Comparison of ENCODE assay signal across 13 cellular contexts in the genomic region with DNA sequence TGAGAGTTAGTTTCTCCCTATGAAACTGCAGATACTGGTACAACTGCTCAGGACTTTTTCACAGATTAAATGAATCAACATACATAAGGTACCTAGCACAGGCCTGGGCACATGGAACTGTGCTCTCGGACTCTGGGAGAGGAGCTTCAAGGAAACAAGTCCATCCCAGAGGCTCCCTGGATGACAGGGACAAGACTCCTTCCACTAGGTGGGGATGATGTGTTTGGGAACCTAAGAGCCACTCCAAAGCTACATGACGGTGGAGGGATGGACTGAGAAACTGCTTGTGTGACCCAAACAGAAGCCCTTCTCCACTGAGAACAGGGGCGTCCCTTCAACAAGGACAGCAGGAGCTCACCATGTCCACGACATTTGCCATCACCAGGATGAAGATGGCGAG. TPM values are rescaled to one million over a fixed set of nuclear protein-coding genes. Genes with fewer than 3 reads are reported as not detected.
A peak's percentile ranks its signal among the peaks of the same experiment; 100 is the strongest.
DNase-seq lines count a peak whose midpoint lies in the region; ATAC-seq and TF ChIP-seq lines count a peak whose summit lies in the region.
"Had no signal": no experiment of that assay in that cellular context is flagged by ENCODE, and none has a peak within 500 bp of the region (broad histone marks: within the 10 kb centered on the region; RNA-seq: fewer than 3 reads in every experiment).

No MANE protein-coding gene starts in this region.

- TF ChIP-seq CTCF in GM13977 (IDR thresholded peaks at IDR 0.05; ENCODE audit: extremely low read depth, insufficient read depth, missing control alignments) = no peak
- TF ChIP-seq CTCF in brain microvascular endothelial cell (IDR thresholded peaks at IDR 0.05; ENCODE audit: low read depth, low read length, missing control alignments) = peak; percentile 51
- TF ChIP-seq CTCF in liver (IDR thresholded peaks at IDR 0.05; ENCODE audit: low read depth, low read length, missing input control) = peak; percentile 12
- TF ChIP-seq CTCF in neural progenitor cell (IDR thresholded peaks at IDR 0.05) = no peak

- no peaks in the 10 kb centered on the region for H3K36me3 ChIP-seq in brain microvascular endothelial cell (replicated peaks)
- H3K36me3 ChIP-seq in liver (ENCODE audit: control insufficient read depth in 4 of 4, insufficient read depth in 3 of 4, low read depth in 1 of 4, low read length in 3 of 4) = peaks cover 0 to 2% (median 0%) of the 10 kb centered on the region in 4 donors
- H3K36me3 ChIP-seq in neural progenitor cell = no peaks in the 10 kb centered on the region

- H3K4me3 ChIP-seq in brain microvascular endothelial cell (ENCODE audit: low read depth, low read length) = no peak overlapping the region
- H3K4me3 ChIP-seq in liver (ENCODE audit: low read depth in 1 of 3, low read length in 3 of 3) = no peak overlapping the region
- H3K4me3 ChIP-seq in neural progenitor cell = no peak overlapping the region
- H3K4me3 ChIP-seq: SJSA1 had no signal

- peaks cover 0 to 2% (median 0%) of the 10 kb centered on the region in 4 donors for H3K4me1 ChIP-seq in liver (ENCODE audit: control insufficient read depth in 4 of 4, insufficient read depth in 4 of 4, low read length in 3 of 4)
- H3K4me1 ChIP-seq in neural progenitor cell = peaks cover 23% of the 10 kb centered on the region

- no peaks in the 10 kb centered on the region for H3K79me2 ChIP-seq in neural progenitor cell (ENCODE audit: low read depth)

- WGBS in liver = 88% methylated on average over 5 of the region's 5 CpGs

- DNase-seq in AG08395 (ENCODE audit: low spot score) (peak; percentile 36), GM13977 (ENCODE audit: low spot score) (peak; percentile 44), brain microvascular endothelial cell (no peak), NCI-H1436 treated with DMSO at 0.1 percent for 48 hours (lab: John Stamatoyannopoulos, UW) (no peak), neural progenitor cell (ENCODE audit: low spot score) (no peak)
- no peak for DNase-seq in activated naive CD4-positive, alpha-beta T cell treated with anti-CD3 and anti-CD28 coated beads for 36 hours
- DNase-seq: activated CD4-positive, alpha-beta T cell treated with anti-CD3 and anti-CD28 coated beads, Interleukin-2, amount 50 U/mL, for 1 hour; activated naive CD4-positive, alpha-beta T cell treated with anti-CD3 and anti-CD28 coated beads, Interleukin-2, amount 50 U/mL, for 16 hours; effector CD8-positive, alpha-beta T cell had no signal

- H3K36me3 Mint-ChIP-seq in activated naive CD4-positive, alpha-beta T cell treated with anti-CD3 and anti-CD28 coated beads for 36 hours (ENCODE audit: low read depth) = peaks cover 17% of the 10 kb centered on the region
- H3K36me3 Mint-ChIP-seq in neural progenitor cell = peaks cover 24% of the 10 kb centered on the region

- in situ Hi-C loops in GM13977 (cut with MboI; ENCODE audit: low pct_unique_long_range_greater_than_20kb, low sequenced_read_pairs, unreplicated experiment) = no loop called here
- in situ Hi-C loops in brain microvascular endothelial cell (cut with HindIII; ENCODE audit: low pct_ligation_motif_present, low sequenced_read_pairs) = no loop called here

- intact Hi-C loops in activated naive CD4-positive, alpha-beta T cell treated with anti-CD3 and anti-CD28 coated beads for 36 hours (cut with micrococcal nuclease) = no loop called here

- H3F3A ChIP-seq in neural progenitor cell (ENCODE audit: low read depth) = peaks cover 33% of the 10 kb centered on the region

- no peak overlapping the region for H3K4me3 Mint-ChIP-seq in activated naive CD4-positive, alpha-beta T cell treated with anti-CD3 and anti-CD28 coated beads for 36 hours
- H3K4me3 Mint-ChIP-seq in neural progenitor cell = no peak overlapping the region
- H3K4me3 Mint-ChIP-seq: stimulated activated naive CD8-positive, alpha-beta T cell treated with anti-CD3 and anti-CD28 coated beads, Interleukin-15, Interleukin-2, amounts not matched to agents 100 ng/mL and 50 ng/mL, for 24 hours had no signal

- H3K9me3 ChIP-seq in liver (ENCODE audit: control insufficient read depth in 4 of 4, low read length in 3 of 4) = no peaks in the 10 kb centered on the region
- no peaks in the 10 kb centered on the region for H3K9me3 ChIP-seq in neural progenitor cell (ENCODE audit: low read depth)
- H3K9me3 ChIP-seq: SJSA1 had no signal

- H3K4me1 Mint-ChIP-seq in activated naive CD4-positive, alpha-beta T cell treated with anti-CD3 and anti-CD28 coated beads for 36 hours (ENCODE audit: low read depth) = peaks cover 17% of the 10 kb centered on the region
- peaks cover 36% of the 10 kb centered on the region for H3K4me1 Mint-ChIP-seq in neural progenitor cell

- H2AFZ ChIP-seq in neural progenitor cell (replicated peaks) = no peak overlapping the region

- H3K9ac ChIP-seq in liver (ENCODE audit: low read depth in 1 of 2, low read length in 2 of 2) = no peak overlapping the region
- H3K9ac ChIP-seq in neural progenitor cell = no peak overlapping the region

- H3K9me3 Mint-ChIP-seq in activated naive CD4-positive, alpha-beta T cell treated with anti-CD3 and anti-CD28 coated beads for 36 hours = no peaks in the 10 kb centered on the region
- no peaks in the 10 kb centered on the region for H3K9me3 Mint-ChIP-seq in neural progenitor cell
- H3K9me3 Mint-ChIP-seq: stimulated activated naive CD8-positive, alpha-beta T cell treated with anti-CD3 and anti-CD28 coated beads, Interleukin-15, Interleukin-2, amounts not matched to agents 100 ng/mL and 50 ng/mL, for 24 hours had no signal

- no peak overlapping the region for H3K4me2 ChIP-seq in neural progenitor cell

- H4K20me1 ChIP-seq in neural progenitor cell (ENCODE audit: low read depth) = peaks cover 9% of the 10 kb centered on the region

- H3K27me3 ChIP-seq in brain microvascular endothelial cell (replicated peaks) (no peaks in the 10 kb centered on the region), liver (ENCODE audit: control insufficient read depth in 4 of 4, insufficient read depth in 4 of 4, low read length in 3 of 4) (no peaks in the 10 kb centered on the region), neural progenitor cell (no peaks in the 10 kb centered on the region)
- H3K27me3 ChIP-seq: SJSA1 had no signal

- ATAC-seq in HG03139 (IDR thresholded peaks at IDR 0.05; ENCODE audit: unreplicated experiment) = no peak

- CTCF ChIA-PET in activated naive CD4-positive, alpha-beta T cell treated with anti-CD3 and anti-CD28 coated beads for 36 hours (lab: Charles Lee) = interaction anchor here (0.8 to 6.7 kb wide), 5 partner anchors 11 to 421 kb away, joined by 3 to 61 read pairs (median 4); no protein-coding TSS in a partner anchor

- H3K27ac Mint-ChIP-seq in activated naive CD4-positive, alpha-beta T cell treated with anti-CD3 and anti-CD28 coated beads for 36 hours = no peak overlapping the region
- no peak overlapping the region for H3K27ac Mint-ChIP-seq in neural progenitor cell
- H3K27ac Mint-ChIP-seq: stimulated activated naive CD8-positive, alpha-beta T cell treated with anti-CD3 and anti-CD28 coated beads, Interleukin-15, Interleukin-2, amounts not matched to agents 100 ng/mL and 50 ng/mL, for 24 hours had no signal

- TF ChIP-seq RAD21 in liver (IDR thresholded peaks at IDR 0.05) = peak in 1 of 2 donors; percentile 57

- H3K27me3 Mint-ChIP-seq in activated naive CD4-positive, alpha-beta T cell treated with anti-CD3 and anti-CD28 coated beads for 36 hours (ENCODE audit: low read depth) = no peaks in the 10 kb centered on the region
- H3K27me3 Mint-ChIP-seq in neural progenitor cell (ENCODE audit: insufficient read depth, low read depth) = peaks cover 22% of the 10 kb centered on the region
- H3K27me3 Mint-ChIP-seq: stimulated activated naive CD8-positive, alpha-beta T cell treated with anti-CD3 and anti-CD28 coated beads, Interleukin-15, Interleukin-2, amounts not matched to agents 100 ng/mL and 50 ng/mL, for 24 hours had no signal

- H3K27ac ChIP-seq in brain microvascular endothelial cell (no peak overlapping the region), liver (ENCODE audit: low read depth in 1 of 2, low read length in 2 of 2) (no peak overlapping the region), neural progenitor cell (no peak overlapping the region)
- H3K27ac ChIP-seq: SJSA1 had no signal

TF ChIP-seq in liver, 16 proteins besides CTCF, POLR2A, EP300 and RAD21 (continues in another document):
- TF ChIP-seq, protein P1, sequence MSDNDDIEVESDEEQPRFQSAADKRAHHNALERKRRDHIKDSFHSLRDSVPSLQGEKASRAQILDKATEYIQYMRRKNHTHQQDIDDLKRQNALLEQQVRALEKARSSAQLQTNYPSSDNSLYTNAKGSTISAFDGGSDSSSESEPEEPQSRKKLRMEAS (IDR thresholded peaks at IDR 0.05) = no peak
- TF ChIP-seq GABPA (IDR thresholded peaks at IDR 0.05 in 1 of 2, conservative IDR thresholded peaks at IDR 0.05 in 1 of 2) = no peak
- TF ChIP-seq EGR1 (IDR thresholded peaks at IDR 0.05; ENCODE audit: low read depth in 2 of 2) = no peak
- TF ChIP-seq JUND (IDR thresholded peaks at IDR 0.05) = no peak
- no peak for TF ChIP-seq NR2F2 (IDR thresholded peaks at IDR 0.05)
- TF ChIP-seq RXRA (IDR thresholded peaks at IDR 0.05) = no peak
- no peak for TF ChIP-seq FOXA1 (IDR thresholded peaks at IDR 0.05)
- TF ChIP-seq FOXA2 (IDR thresholded peaks at IDR 0.05) = no peak
- TF ChIP-seq SP1 (IDR thresholded peaks at IDR 0.05) = no peak
- TF ChIP-seq HNF4A (conservative IDR thresholded peaks at IDR 0.05) = no peak
- no peak for TF ChIP-seq TAF1 (conservative IDR thresholded peaks at IDR 0.05)

RNA-seq across cellular contexts. Expression of a gene that starts 37.1 kb away (rescaled TPM):
- 10 to 100 TPM in 1 of 2 donors, 1 to 10 TPM in 1; 3.3 to 17.8 TPM for total RNA-seq in liver
- 1 to 10 TPM; 2.2 to 3.2 TPM for polyA plus RNA-seq in liver
- 10 to 100 TPM; 36.4 to 38.5 TPM for total RNA-seq in activated naive CD4-positive, alpha-beta T cell treated with anti-CD3 and anti-CD28 coated beads for 36 hours
- 50.6 and 52.2 TPM in 2 replicates for total RNA-seq in neural progenitor cell (ENCODE audit: low replicate concordance)

RNA-seq across cellular contexts. Expression of a gene that starts 37.2 kb away (rescaled TPM):
- total RNA-seq in liver (10 to 100 TPM in 1 of 2 donors, 1 to 10 TPM in 1; 9.9 to 29.7 TPM), neural progenitor cell (ENCODE audit: low replicate concordance) (41.6 and 59.5 TPM in 2 replicates)
- 10 to 100 TPM; 11.7 to 50.9 TPM for polyA plus RNA-seq in liver
- total RNA-seq in activated naive CD4-positive, alpha-beta T cell treated with anti-CD3 and anti-CD28 coated beads for 36 hours = 10 to 100 TPM; 21.7 to 23.5 TPM

Comparison
In these comparisons a context has a peak if more than half of its experiments do, and no peak if none do; other contexts are left out.
1. DNase-seq: peak in AG08395 (single experiment) and GM13977 (single experiment); none in brain microvascular endothelial cell (single experiment), activated naive CD4-positive, alpha-beta T cell treated with anti-CD3 and anti-CD28 coated beads for 36 hours (single experiment), NCI-H1436 treated with DMSO at 0.1 percent for 48 hours (single experiment) and neural progenitor cell (single experiment).
2. CTCF ChIP-seq: peak in brain microvascular endothelial cell (single experiment) and liver (single experiment); none in GM13977 (single experiment) and neural progenitor cell (single experiment).